22 cellular contexts compared by ENCODE assay signal in the genomic region with DNA sequence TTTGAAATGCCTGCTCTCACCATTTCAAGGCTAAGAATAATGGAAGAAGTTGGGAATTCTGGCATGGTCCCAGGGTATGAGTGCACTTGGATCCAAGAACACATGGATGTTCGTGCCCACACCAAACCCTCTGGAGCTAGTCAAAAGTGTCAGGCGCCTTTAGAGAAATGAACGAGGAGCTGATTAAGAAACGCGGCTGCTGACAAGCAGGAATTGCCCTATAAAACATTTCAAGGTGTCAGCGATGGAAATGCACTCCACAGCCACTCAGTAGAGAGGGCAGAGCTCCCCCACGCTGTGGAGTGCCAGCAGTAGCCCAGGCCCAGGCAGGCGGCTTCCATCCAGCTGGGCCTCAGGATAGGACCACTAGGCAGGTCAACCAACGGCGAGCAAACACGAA.
"Had no signal": no experiment of that assay in that cellular context is flagged by ENCODE, and none has a peak within 500 bp of the region (broad histone marks: within the 10 kb centered on the region; RNA-seq: fewer than 3 reads in every experiment).

No MANE protein-coding gene starts in this region.

- H3K27me3 Mint-ChIP-seq: progenitor cell of endocrine pancreas had no signal

- ATAC-seq: activated T-cell treated with anti-CD3 and anti-CD28 coated beads, Interleukin-2, amount 50 U/mL, for 4 hours; naive thymus-derived CD8-positive, alpha-beta T cell; T-cell had no signal

- H3K9me3 ChIP-seq: adrenal gland, breast epithelium, colonic mucosa, esophagus squamous epithelium, thyroid gland had no signal

- H3K9ac ChIP-seq: neural progenitor cell had no signal

- H3K4me3 Mint-ChIP-seq: activated naive CD8-positive, alpha-beta T cell; activated T-cell treated with anti-CD3 and anti-CD28 coated beads, Interleukin-2, amount 50 U/mL, for 4 hours; endodermal cell; immature natural killer cell; memory B cell; naive thymus-derived CD8-positive, alpha-beta T cell; neural progenitor cell; T-cell; T-helper 2 cell treated with Interferon-gamma antibody and Interleukin-4, amounts not matched to agents 5 μg/mL and 100 μg/mL, for 36 hours had no signal

- DNase-seq: activated CD8-positive, alpha-beta memory T cell treated with anti-CD3 and anti-CD28 coated beads for 24 hours; activated CD8-positive, alpha-beta memory T cell treated with anti-CD3 and anti-CD28 coated beads, Interleukin-2, amount 50 U/mL, for 4 hours; activated naive CD4-positive, alpha-beta T cell; activated T-cell treated with anti-CD3 and anti-CD28 coated beads, Interleukin-2, amount 50 U/mL, for 4 hours; adrenal gland; colonic mucosa; esophagus squamous epithelium; immature natural killer cell; kidney glomerular epithelial cell; naive thymus-derived CD8-positive, alpha-beta T cell; stimulated activated CD4-positive, alpha-beta T cell treated with anti-CD3 and anti-CD28 coated beads, Interleukin-4, amount 100 ng/mL, for 24 hours; stimulated activated naive CD4-positive, alpha-beta T cell treated with Interleukin-2 at 50 U/mL for 16 hours; T-cell; thyroid gland had no signal

- H3K27me3 ChIP-seq: adrenal gland, breast epithelium, colonic mucosa, esophagus squamous epithelium, neural progenitor cell, thyroid gland had no signal

- H3K36me3 ChIP-seq: adrenal gland, breast epithelium, colonic mucosa, esophagus squamous epithelium, neural progenitor cell, thyroid gland had no signal

- H3K27ac ChIP-seq: adrenal gland, breast epithelium, colonic mucosa, esophagus squamous epithelium, neural progenitor cell, thyroid gland had no signal

- H3K4me1 Mint-ChIP-seq: endodermal cell; immature natural killer cell; memory B cell; naive thymus-derived CD8-positive, alpha-beta T cell; T-cell had no signal

- H3K36me3 Mint-ChIP-seq: activated naive CD8-positive, alpha-beta T cell; immature natural killer cell; memory B cell; naive thymus-derived CD8-positive, alpha-beta T cell; neural progenitor cell; T-cell had no signal

- H3K4me3 ChIP-seq: adrenal gland, breast epithelium, colonic mucosa, esophagus squamous epithelium, neural progenitor cell, thyroid gland had no signal

- H3K4me2 ChIP-seq: neural progenitor cell had no signal

- H3K9me3 Mint-ChIP-seq: activated T-cell treated with anti-CD3 and anti-CD28 coated beads, Interleukin-2, amount 50 U/mL, for 4 hours; activated T-helper 2 cell treated with anti-CD3 and anti-CD28 coated beads, Interferon-gamma antibody, Interleukin-2, Interleukin-4, amounts not matched to agents 10 μg/mL and 5 μg/mL and 100 μg/mL, durations not matched to agents 14 hours and 24 hours and 36 hours; endodermal cell; memory B cell; naive thymus-derived CD8-positive, alpha-beta T cell; neural progenitor cell; T-cell; T-helper 2 cell treated with Interferon-gamma antibody and Interleukin-4, amounts not matched to agents 5 μg/mL and 100 μg/mL, for 36 hours had no signal

- H3K4me1 ChIP-seq: adrenal gland, breast epithelium, colonic mucosa, esophagus squamous epithelium, neural progenitor cell, thyroid gland had no signal

- H3K27ac Mint-ChIP-seq: activated naive CD8-positive, alpha-beta T cell; activated T-helper 2 cell treated with anti-CD3 and anti-CD28 coated beads, Interferon-gamma antibody, Interleukin-2, Interleukin-4, amounts not matched to agents 10 μg/mL and 5 μg/mL and 100 μg/mL, durations not matched to agents 14 hours and 24 hours and 36 hours; endodermal cell; immature natural killer cell; memory B cell; neural progenitor cell; progenitor cell of endocrine pancreas; T-cell; T-helper 2 cell treated with Interferon-gamma antibody and Interleukin-4, amounts not matched to agents 5 μg/mL and 100 μg/mL, for 36 hours had no signal
